ENCODE assay signal across 9 cellular contexts in genomic region chr17:79852748-79853147, GRCh38. TPM values are rescaled to one million over a fixed set of nuclear protein-coding genes. Genes with fewer than 3 reads are reported as not detected.
DNase-seq lines count a peak whose midpoint lies in the region; ATAC-seq and TF ChIP-seq lines count a peak whose summit lies in the region.
"Had no signal": no experiment of that assay in that cellular context is flagged by ENCODE, and none has a peak within 500 bp of the region (broad histone marks: within the 10 kb centered on the region; RNA-seq: fewer than 3 reads in every experiment).

No MANE protein-coding gene starts in this region.

- DNase-seq in left ventricle myocardium inferior: no peak
- DNase-seq in Right ventricle myocardium inferior (ENCODE audit: missing footprints): no peak
- DNase-seq in activated CD4-positive, alpha-beta memory T cell treated with anti-CD3 and anti-CD28 coated beads for 36 hours: no peak
- no peak for DNase-seq in immature natural killer cell
- no peak for DNase-seq in HK-2 (ENCODE audit: unreplicated experiment)
- no peak for DNase-seq in HUDEP-2 (lab: John Stamatoyannopoulos, UW; ENCODE audit: unreplicated experiment in 76 of 76)
- no peak for DNase-seq in iPS-NIHi11 (ENCODE audit: low spot score)
- no peak for DNase-seq in head of caudate nucleus
- DNase-seq: WERI-Rb-1 had no signal

- H3K27me3 ChIP-seq in left ventricle myocardium inferior (ENCODE audit: low read depth): peaks cover 40% of the 10 kb centered on the region

- TF ChIP-seq CTCF in left ventricle myocardium inferior (IDR thresholded peaks at IDR 0.05; ENCODE audit: borderline replicate concordance): no peak

- intact Hi-C loops in left ventricle myocardium inferior (cut with micrococcal nuclease): no loop called here
- intact Hi-C loops in Right ventricle myocardium inferior (cut with DNase I): no loop called here
- intact Hi-C loops in activated CD4-positive, alpha-beta memory T cell treated with anti-CD3 and anti-CD28 coated beads for 36 hours (cut with micrococcal nuclease): no loop called here
- intact Hi-C loops in head of caudate nucleus (cut with DNase I): no loop called here

- no peak overlapping the region for H3K27ac Mint-ChIP-seq in activated CD4-positive, alpha-beta memory T cell treated with anti-CD3 and anti-CD28 coated beads for 36 hours
- peak overlapping the region in 4 of 6 donors; percentile 16 to 62 (median 52) for H3K27ac Mint-ChIP-seq in immature natural killer cell

- no peaks in the 10 kb centered on the region for H3K4me1 ChIP-seq in left ventricle myocardium inferior

- peaks cover 3% of the 10 kb centered on the region for H3K4me1 Mint-ChIP-seq in activated CD4-positive, alpha-beta memory T cell treated with anti-CD3 and anti-CD28 coated beads for 36 hours (ENCODE audit: low read depth)
- peaks cover 4 to 6% of the 10 kb centered on the region in 2 donors for H3K4me1 Mint-ChIP-seq in immature natural killer cell

- peak overlapping the region; percentile 42 for H3K27ac ChIP-seq in left ventricle myocardium inferior (replicated peaks)
- H3K27ac ChIP-seq: WERI-Rb-1 had no signal

- no peaks in the 10 kb centered on the region for H3K36me3 Mint-ChIP-seq in activated CD4-positive, alpha-beta memory T cell treated with anti-CD3 and anti-CD28 coated beads for 36 hours
- H3K36me3 Mint-ChIP-seq in immature natural killer cell: no peaks in the 10 kb centered on the region

- ATAC-seq in Right ventricle myocardium inferior: no peak

- no peaks in the 10 kb centered on the region for H3K9me3 ChIP-seq in left ventricle myocardium inferior (replicated peaks)

- H3K4me3 ChIP-seq in left ventricle myocardium inferior: peak overlapping the region; percentile 40

- H3K36me3 ChIP-seq in left ventricle myocardium inferior: no peaks in the 10 kb centered on the region
- H3K36me3 ChIP-seq: WERI-Rb-1 had no signal

- CTCF ChIA-PET in activated CD4-positive, alpha-beta memory T cell treated with anti-CD3 and anti-CD28 coated beads for 36 hours (lab: Charles Lee): interaction anchor here (1.2 to 1.3 kb wide), 2 partner anchors 8 to 152 kb away, joined by 4 read pairs; no protein-coding TSS in a partner anchor

- H3K27me3 Mint-ChIP-seq in activated CD4-positive, alpha-beta memory T cell treated with anti-CD3 and anti-CD28 coated beads for 36 hours: peaks cover 6% of the 10 kb centered on the region
- peaks cover 4 to 16% (median 4%) of the 10 kb centered on the region in 3 donors for H3K27me3 Mint-ChIP-seq in immature natural killer cell (ENCODE audit: low read depth in 3 of 3)

- H3K4me3 Mint-ChIP-seq in activated CD4-positive, alpha-beta memory T cell treated with anti-CD3 and anti-CD28 coated beads for 36 hours: peak overlapping the region; percentile 16
- H3K4me3 Mint-ChIP-seq in immature natural killer cell: peak overlapping the region; percentile 51 to 78 (median 69)

- H3K9me3 Mint-ChIP-seq in activated CD4-positive, alpha-beta memory T cell treated with anti-CD3 and anti-CD28 coated beads for 36 hours: no peaks in the 10 kb centered on the region
- H3K9me3 Mint-ChIP-seq in immature natural killer cell: no peaks in the 10 kb centered on the region

- POLR2A ChIA-PET in activated CD4-positive, alpha-beta memory T cell treated with anti-CD3 and anti-CD28 coated beads for 36 hours (lab: Charles Lee): interaction anchor here (0.5 kb wide), 1 partner anchor 387 kb away, joined by 3 read pairs; no protein-coding TSS in a partner anchor

RNA-seq across cellular contexts. Expression of gene CBX4, which starts 13.5 kb away (rescaled TPM):
- total RNA-seq in left ventricle myocardium inferior: 28.7 TPM
- 23.7 TPM for total RNA-seq in Right ventricle myocardium inferior
- 10 to 100 TPM; 14.0 to 14.2 TPM for total RNA-seq in activated CD4-positive, alpha-beta memory T cell treated with anti-CD3 and anti-CD28 coated beads for 36 hours
- polyA plus RNA-seq in immature natural killer cell: 1 to 10 TPM; 3.0 to 6.7 (median 4.9) TPM

RNA-seq across cellular contexts. Expression of gene CBX8, which starts 55.9 kb away (rescaled TPM):
- 7.5 TPM for total RNA-seq in left ventricle myocardium inferior
- total RNA-seq in Right ventricle myocardium inferior: 5.3 TPM
- total RNA-seq in activated CD4-positive, alpha-beta memory T cell treated with anti-CD3 and anti-CD28 coated beads for 36 hours: 1 to 10 TPM; 4.5 to 4.6 TPM
- 1 to 10 TPM in 2 of 3 donors, not detected in 1; 1.4 to 2.5 TPM for polyA plus RNA-seq in immature natural killer cell
